1 cellular context compared by ENCODE assay signal in genomic region chr1:114108741-114109255, GRCh38.
A peak's percentile ranks its signal among the peaks of the same experiment; 100 is the strongest.
TF ChIP-seq lines count a peak whose summit lies in the region.

No MANE protein-coding gene starts in this region.

TF ChIP-seq in GM12878, 131 proteins besides CTCF, POLR2A, EP300 and RAD21 (continued from another document):
- TF ChIP-seq REST (IDR thresholded peaks at IDR 0.05; ENCODE audit: low read depth, low read length) (no peak), CHD1 (IDR thresholded peaks at IDR 0.05; ENCODE audit: low read depth, low read length) (no peak), ZNF274 (IDR thresholded peaks at IDR 0.05; ENCODE audit: insufficient read depth, insufficient read length) (no peak), MYB (IDR thresholded peaks at IDR 0.05; ENCODE audit: borderline replicate concordance, low read depth, low read length) (no peak), POLR2AphosphoS2 (IDR thresholded peaks at IDR 0.05; ENCODE audit: low read depth, low read length) (no peak), USF2 (IDR thresholded peaks at IDR 0.05; ENCODE audit: borderline replicate concordance, low read depth, low read length) (no peak), ZNF622 (IDR thresholded peaks at IDR 0.05) (no peak), RUNX3 (IDR thresholded peaks at IDR 0.05; ENCODE audit: low read length) (peak; percentile 54), JUNB (IDR thresholded peaks at IDR 0.05) (peak; percentile 55), RFX5 (IDR thresholded peaks at IDR 0.05; ENCODE audit: low read depth, low read length) (no peak), SP1 (IDR thresholded peaks at IDR 0.05; ENCODE audit: low read depth, low read length) (peak; percentile 9), SKIL (IDR thresholded peaks at IDR 0.05; ENCODE audit: low read depth, poor library complexity, severe bottlenecking) (no peak), ATF2 (IDR thresholded peaks at IDR 0.05; ENCODE audit: low read length) (no peak), NFYA (IDR thresholded peaks at IDR 0.05; ENCODE audit: borderline replicate concordance, low read depth, low read length) (no peak), TBL1XR1 (IDR thresholded peaks at IDR 0.05; ENCODE audit: low read depth, low read length) (no peak), MEF2B (IDR thresholded peaks at IDR 0.05; ENCODE audit: partially characterized antibody, poor library complexity, severe bottlenecking) (peak; percentile 38), EED (IDR thresholded peaks at IDR 0.05; ENCODE audit: low read depth) (peak; percentile 40; the same call in 1 of the 2 replicates), ZSCAN29 (IDR thresholded peaks at IDR 0.05) (no peak)
TF ChIP-seq in GM12878: peak in this region for 7.
